13 cellular contexts compared by ENCODE assay signal in the genomic region with DNA sequence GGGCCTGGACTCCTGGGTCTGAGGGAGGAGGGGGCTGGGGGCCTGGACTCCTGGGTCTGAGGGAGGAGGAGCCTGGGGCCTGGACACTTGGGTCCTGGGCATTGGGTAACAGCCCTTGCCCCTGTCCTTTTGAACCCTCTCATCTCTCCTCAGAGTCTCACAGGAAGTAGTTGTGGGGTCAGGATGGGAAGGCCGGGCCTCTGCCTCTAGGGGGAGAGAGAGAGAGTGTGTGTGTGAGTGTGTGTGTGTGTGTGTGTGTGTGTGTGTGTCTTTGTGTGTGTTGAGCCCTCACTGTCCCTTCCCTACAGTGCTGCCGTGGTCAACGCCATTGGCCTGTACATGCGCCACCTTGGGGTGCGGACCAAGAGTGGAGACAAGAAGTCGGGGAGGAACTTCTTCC. TPM values are rescaled to one million over a fixed set of nuclear protein-coding genes. Genes with fewer than 3 reads are reported as not detected.
DNase-seq lines count a peak whose midpoint lies in the region; ATAC-seq and TF ChIP-seq lines count a peak whose summit lies in the region.
"Had no signal": no experiment of that assay in that cellular context is flagged by ENCODE, and none has a peak within 500 bp of the region (broad histone marks: within the 10 kb centered on the region; RNA-seq: fewer than 3 reads in every experiment).

No MANE protein-coding gene starts in this region.

- H3K36me3 Mint-ChIP-seq in activated T-helper 17 cell treated with anti-CD3 and anti-CD28 coated beads, Interleukin-2, amount 50 U/mL, for 72 hours (ENCODE audit: low read depth): peaks cover 78% of the 10 kb centered on the region
- H3K36me3 Mint-ChIP-seq in naive thymus-derived CD8-positive, alpha-beta T cell: peaks cover 4 to 73% (median 25%) of the 10 kb centered on the region in 3 donors

- TF ChIP-seq EP300 in ovary (IDR thresholded peaks at IDR 0.05): no peak

- H3K27me3 Mint-ChIP-seq in activated T-helper 17 cell treated with anti-CD3 and anti-CD28 coated beads, Interleukin-2, amount 50 U/mL, for 72 hours: no peaks in the 10 kb centered on the region
- no peaks in the 10 kb centered on the region for H3K27me3 Mint-ChIP-seq in naive thymus-derived CD8-positive, alpha-beta T cell

- peaks cover 9% of the 10 kb centered on the region for H3K4me1 ChIP-seq in Karpas-422 (ENCODE audit: low read length)
- H3K4me1 ChIP-seq in ovary (ENCODE audit: insufficient read depth): no peaks in the 10 kb centered on the region
- H3K4me1 ChIP-seq: adrenal gland, tibial artery had no signal

- no peaks in the 10 kb centered on the region for H3K9me3 Mint-ChIP-seq in activated T-helper 17 cell treated with anti-CD3 and anti-CD28 coated beads, Interleukin-2, amount 50 U/mL, for 72 hours
- no peaks in the 10 kb centered on the region for H3K9me3 Mint-ChIP-seq in naive thymus-derived CD8-positive, alpha-beta T cell

- TF ChIP-seq POLR2A in ovary (IDR thresholded peaks at IDR 0.05): no peak

- no peaks in the 10 kb centered on the region for H3K27me3 ChIP-seq in Karpas-422 (ENCODE audit: low read length)
- H3K27me3 ChIP-seq in ovary: no peaks in the 10 kb centered on the region
- H3K27me3 ChIP-seq: adrenal gland, esophagus squamous epithelium, tibial artery had no signal

- no peaks in the 10 kb centered on the region for H3K9me2 ChIP-seq in Karpas-422 (replicated peaks; ENCODE audit: insufficient read depth, low read length)

- H3K4me3 ChIP-seq in Karpas-422 (ENCODE audit: low read length) (no peak overlapping the region), ovary (no peak overlapping the region)
- H3K4me3 ChIP-seq: adrenal gland, esophagus squamous epithelium, tibial artery had no signal

- 77 to 84% (median 83%) methylated on average over 6 of the region's 6 CpGs for WGBS in ovary, 3 donors

- intact Hi-C loops in ovary (cut with DNase I): no loop called here

- no peak overlapping the region for H3K27ac ChIP-seq in Karpas-422 (ENCODE audit: low read length)
- no peak overlapping the region for H3K27ac ChIP-seq in ovary
- H3K27ac ChIP-seq: adrenal gland, esophagus squamous epithelium, tibial artery had no signal

- DNase-seq in NCI-H2227 (lab: John Stamatoyannopoulos, UW; ENCODE audit: unreplicated experiment): peak; percentile 57
- DNase-seq in NCI-H2227 treated with DMSO at 0.1 percent for 48 hours (lab: John Stamatoyannopoulos, UW): no peak
- peak; percentile 77 for DNase-seq in Karpas-422
- DNase-seq in naive thymus-derived CD8-positive, alpha-beta T cell: peak in 1 of 10 donors; percentile 42
- DNase-seq in NCI-H748 (lab: John Stamatoyannopoulos, UW; ENCODE audit: unreplicated experiment): no peak
- DNase-seq in ovary: no peak
- DNase-seq in NCI-H2107 (lab: John Stamatoyannopoulos, UW): no peak
- DNase-seq: ACHN, adrenal gland, esophagus squamous epithelium, tibial artery had no signal

- TF ChIP-seq CTCF in ovary (IDR thresholded peaks at IDR 0.05): no peak

- H3K4me2 ChIP-seq in Karpas-422 (ENCODE audit: low read depth, low read length, poor library complexity, severe bottlenecking): no peak overlapping the region

- no peaks in the 10 kb centered on the region; the same call in 1 of the 2 replicates for H3K79me2 ChIP-seq in Karpas-422 (ENCODE audit: low read length)

- POLR2A ChIA-PET in naive thymus-derived CD8-positive, alpha-beta T cell (lab: Charles Lee): interaction anchor here (2.3 to 3.9 kb wide), 2 partner anchors 15 to 28 kb away, joined by 5 to 61 read pairs; no protein-coding TSS in a partner anchor

- H3K9ac ChIP-seq in Karpas-422 (ENCODE audit: low read length): no peak overlapping the region

- H3K27ac Mint-ChIP-seq in activated T-helper 17 cell treated with anti-CD3 and anti-CD28 coated beads, Interleukin-2, amount 50 U/mL, for 72 hours: peak overlapping the region; percentile 50
- H3K27ac Mint-ChIP-seq in naive thymus-derived CD8-positive, alpha-beta T cell: peak overlapping the region; percentile 78 to 98 (median 90)

- H3K36me3 ChIP-seq in Karpas-422 (ENCODE audit: insufficient read depth, low read length) (peaks cover 21% of the 10 kb centered on the region; the same call in 1 of the 2 replicates), ovary (no peaks in the 10 kb centered on the region)

- H3K4me1 Mint-ChIP-seq in activated T-helper 17 cell treated with anti-CD3 and anti-CD28 coated beads, Interleukin-2, amount 50 U/mL, for 72 hours: peaks cover 17% of the 10 kb centered on the region
- H3K4me1 Mint-ChIP-seq in naive thymus-derived CD8-positive, alpha-beta T cell: peaks cover 37 to 81% (median 75%) of the 10 kb centered on the region in 4 donors

- no peaks in the 10 kb centered on the region for H3K9me3 ChIP-seq in Karpas-422 (ENCODE audit: low read length)
- H3K9me3 ChIP-seq in ovary: no peaks in the 10 kb centered on the region
- H3K9me3 ChIP-seq: adrenal gland, esophagus squamous epithelium, tibial artery had no signal

- no peaks in the 10 kb centered on the region for H4K20me1 ChIP-seq in Karpas-422 (ENCODE audit: insufficient read depth, low read depth, low read length)

- peak; percentile 23 for ATAC-seq in activated T-helper 17 cell treated with anti-CD3 and anti-CD28 coated beads, Interleukin-2, amount 50 U/mL, for 72 hours (replicated peaks)
- ATAC-seq in naive thymus-derived CD8-positive, alpha-beta T cell: peak; percentile 19 to 41

- no peak overlapping the region for H3K4me3 Mint-ChIP-seq in activated T-helper 17 cell treated with anti-CD3 and anti-CD28 coated beads, Interleukin-2, amount 50 U/mL, for 72 hours
- H3K4me3 Mint-ChIP-seq in naive thymus-derived CD8-positive, alpha-beta T cell: peak overlapping the region in 9 of 10 donors; percentile 53 to 86 (median 74)

- H2AFZ ChIP-seq in Karpas-422 (ENCODE audit: low read length): no peak overlapping the region

RNA-seq across cellular contexts. Expression of a gene that starts 10.9 kb away (rescaled TPM):
- total RNA-seq in Karpas-422 (2014; rRNA removed; shearing (Covaris generic); ENCODE audit: low replicate concordance): 136 and 137 TPM in 2 replicates
- total RNA-seq in activated T-helper 17 cell treated with anti-CD3 and anti-CD28 coated beads, Interleukin-2, amount 50 U/mL, for 72 hours: 100 to 1,000 TPM; 255 to 337 TPM
- total RNA-seq in naive thymus-derived CD8-positive, alpha-beta T cell: 1,000 to 10,000 TPM; 1,211 to 1,239 TPM
- polyA plus RNA-seq in naive thymus-derived CD8-positive, alpha-beta T cell: 100 to 1,000 TPM; 161 to 346 (median 211) TPM
- 10 to 100 TPM; 35.6 to 97.5 (median 70.6) TPM for total RNA-seq in ovary
- polyA plus RNA-seq in ovary: 10 to 100 TPM in 1 of 2 donors, 1 to 10 TPM in 1; 7.9 to 56.2 TPM

RNA-seq across cellular contexts. Expression of a gene that starts 16.8 kb away (rescaled TPM):
- total RNA-seq in Karpas-422 (2014; rRNA removed; shearing (Covaris generic); ENCODE audit: low replicate concordance): 970 and 1,036 TPM in 2 replicates
- total RNA-seq in activated T-helper 17 cell treated with anti-CD3 and anti-CD28 coated beads, Interleukin-2, amount 50 U/mL, for 72 hours: under 1 TPM; 0.22 to 0.98 TPM
- total RNA-seq in naive thymus-derived CD8-positive, alpha-beta T cell: 10 to 100 TPM; 48.6 to 51.0 TPM
- polyA plus RNA-seq in naive thymus-derived CD8-positive, alpha-beta T cell: 10 to 100 TPM; 54.9 to 88.2 (median 85.1) TPM
- total RNA-seq in ovary: 1 to 10 TPM in 3 of 7 donors, under 1 TPM in 3, not detected in 1; 0.25 to 1.4 (median 0.83) TPM
- under 1 TPM; 0.41 to 0.68 TPM for polyA plus RNA-seq in ovary

RNA-seq across cellular contexts. Expression of a gene that starts 33.8 kb away (rescaled TPM):
- total RNA-seq in Karpas-422 (2014; rRNA removed; shearing (Covaris generic); ENCODE audit: low replicate concordance): 2,482 and 3,478 TPM in 2 replicates
- total RNA-seq in activated T-helper 17 cell treated with anti-CD3 and anti-CD28 coated beads, Interleukin-2, amount 50 U/mL, for 72 hours: 1,000 to 10,000 TPM; 3,531 to 4,049 TPM
- total RNA-seq in naive thymus-derived CD8-positive, alpha-beta T cell: 1,000 to 10,000 TPM; 3,479 to 3,513 TPM
- polyA plus RNA-seq in naive thymus-derived CD8-positive, alpha-beta T cell: 1,000 to 10,000 TPM; 6,905 to 8,825 (median 8,505) TPM
- total RNA-seq in ovary: 1,000 to 10,000 TPM; 2,441 to 3,427 (median 2,873) TPM
- 1,000 to 10,000 TPM; 1,030 to 3,960 TPM for polyA plus RNA-seq in ovary

RNA-seq across cellular contexts. Expression of a gene that starts 34.4 kb away (rescaled TPM):
- 3.8 and 5.5 TPM in 2 replicates for total RNA-seq in Karpas-422 (2014; rRNA removed; shearing (Covaris generic); ENCODE audit: low replicate concordance)
- 1 to 10 TPM in 1 of 2 donors, under 1 TPM in 1; 0.89 to 2.1 TPM for total RNA-seq in activated T-helper 17 cell treated with anti-CD3 and anti-CD28 coated beads, Interleukin-2, amount 50 U/mL, for 72 hours
- 1 to 10 TPM; 7.5 to 8.1 TPM for total RNA-seq in naive thymus-derived CD8-positive, alpha-beta T cell
- polyA plus RNA-seq in naive thymus-derived CD8-positive, alpha-beta T cell: not detected
- 1 to 10 TPM in 1 of 7 donors, under 1 TPM in 6; 0.11 to 1.3 (median 0.50) TPM for total RNA-seq in ovary
- polyA plus RNA-seq in ovary: under 1 TPM in 1 of 2 donors, not detected in 1; 0.24 TPM
- total RNA-seq: adrenal gland, esophagus squamous epithelium had no signal

RNA-seq across cellular contexts. Expression of a gene that starts 49.1 kb away (rescaled TPM):
- total RNA-seq in Karpas-422 (2014; rRNA removed; shearing (Covaris generic); ENCODE audit: low replicate concordance): not detected in 2 replicates
- total RNA-seq in activated T-helper 17 cell treated with anti-CD3 and anti-CD28 coated beads, Interleukin-2, amount 50 U/mL, for 72 hours: not detected
- not detected for total RNA-seq in naive thymus-derived CD8-positive, alpha-beta T cell
- polyA plus RNA-seq in naive thymus-derived CD8-positive, alpha-beta T cell: not detected
- not detected for total RNA-seq in ovary
- under 1 TPM in 1 of 2 donors, not detected in 1; 0.07 TPM for polyA plus RNA-seq in ovary
- total RNA-seq: adrenal gland, esophagus squamous epithelium, mucosa of gallbladder had no signal
- polyA plus RNA-seq: adrenal gland had no signal

Comparison
In these comparisons a context has a peak if more than half of its experiments do, and no peak if none do; other contexts are left out.
1. DNase-seq: peak in NCI-H2227 (single experiment) and Karpas-422 (single experiment); none in NCI-H2227 treated with DMSO at 0.1 percent for 48 hours (single experiment), NCI-H748 (single experiment), ovary (0 of 5) and NCI-H2107 (single experiment).
2. RNA of a gene that starts 16.8 kb away (total RNA-seq): 970 to 1,036 TPM in Karpas-422 and 48.6 to 51.0 TPM in naive thymus-derived CD8-positive, alpha-beta T cell; 0.22 to 0.98 TPM in activated T-helper 17 cell treated with anti-CD3 and anti-CD28 coated beads, Interleukin-2, amount 50 U/mL, for 72 hours and 0.25 to 1.4 TPM in ovary; every median in the first group is over 10 times any median in the second.